In genomic region chr4:122764071-122764807, GRCh38 we compare ENCODE assay signal across 2 cellular contexts.
TF ChIP-seq lines count a peak whose summit lies in the region.

No MANE protein-coding gene starts in this region.

TF ChIP-seq in IMR-90, 13 proteins besides CTCF, POLR2A, EP300 and RAD21:
- TF ChIP-seq SMC3 (IDR thresholded peaks at IDR 0.05; ENCODE audit: low read depth, low read length) (no peak), MAFK (IDR thresholded peaks at IDR 0.05; ENCODE audit: low read depth, low read length) (no peak), MXI1 (IDR thresholded peaks at IDR 0.05; ENCODE audit: borderline replicate concordance, low read depth, low read length) (no peak), FOS (IDR thresholded peaks at IDR 0.05; ENCODE audit: low read depth, low read length) (peak; percentile 30; the same call in 1 of the 2 replicates), NFE2L2 (IDR thresholded peaks at IDR 0.05; ENCODE audit: low read depth, low read length) (no peak)

TF ChIP-seq in GM12878, 131 proteins besides CTCF, POLR2A, EP300 and RAD21:
- TF ChIP-seq MTA3 (IDR thresholded peaks at IDR 0.05; ENCODE audit: borderline replicate concordance, low read length) (no peak), WRNIP1 (IDR thresholded peaks at IDR 0.05; ENCODE audit: borderline replicate concordance, low read depth, low read length) (no peak), PML (IDR thresholded peaks at IDR 0.05; ENCODE audit: low read length) (no peak), GATAD2B (conservative IDR thresholded peaks at IDR 0.05; ENCODE audit: low read depth) (no peak), JUND (IDR thresholded peaks at IDR 0.05; ENCODE audit: low read depth, low read length) (no peak)
